In the genomic region with DNA sequence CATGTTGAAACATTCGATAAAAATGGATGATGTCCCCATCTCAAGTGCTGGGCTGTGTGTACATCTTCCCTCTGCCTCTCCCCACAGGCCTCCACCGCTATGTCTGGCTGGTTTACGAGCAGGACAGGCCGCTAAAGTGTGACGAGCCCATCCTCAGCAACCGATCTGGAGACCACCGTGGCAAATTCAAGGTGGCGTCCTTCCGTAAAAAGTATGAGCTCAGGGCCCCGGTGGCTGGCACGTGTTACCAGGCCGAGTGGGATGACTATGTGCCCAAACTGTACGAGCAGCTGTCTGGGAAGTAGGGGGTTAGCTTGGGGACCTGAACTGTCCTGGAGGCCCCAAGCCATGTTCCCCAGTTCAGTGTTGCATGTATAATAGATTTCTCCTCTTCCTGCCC, we compare ENCODE assay signal across 20 cellular contexts. TPM values are rescaled to one million over a fixed set of nuclear protein-coding genes. Genes with fewer than 3 reads are reported as not detected.
DNase-seq lines count a peak whose midpoint lies in the region; ATAC-seq and TF ChIP-seq lines count a peak whose summit lies in the region.
"Had no signal": no experiment of that assay in that cellular context is flagged by ENCODE, and none has a peak within 500 bp of the region (broad histone marks: within the 10 kb centered on the region; RNA-seq: fewer than 3 reads in every experiment).

No MANE protein-coding gene starts in this region.

- peak overlapping the region; percentile 55 for H3K27ac Mint-ChIP-seq in activated naive CD4-positive, alpha-beta T cell treated with anti-CD3 and anti-CD28 coated beads, Interleukin-2, amount 50 U/mL, for 24 hours
- H3K27ac Mint-ChIP-seq in T-helper 17 cell (peak overlapping the region; percentile 54), progenitor cell of endocrine pancreas (no peak overlapping the region)
- no peak overlapping the region for H3K27ac Mint-ChIP-seq in activated T-helper 2 cell treated with anti-CD3 and anti-CD28 coated beads, Interferon-gamma antibody, Interleukin-2, Interleukin-4, amounts not matched to agents 10 μg/mL and 5 μg/mL and 100 μg/mL, durations not matched to agents 14 hours and 24 hours and 36 hours
- H3K27ac Mint-ChIP-seq: B cell had no signal

- no peaks in the 10 kb centered on the region for H3K27me3 Mint-ChIP-seq in activated naive CD4-positive, alpha-beta T cell treated with anti-CD3 and anti-CD28 coated beads, Interleukin-2, amount 50 U/mL, for 24 hours
- H3K27me3 Mint-ChIP-seq in T-helper 17 cell (no peaks in the 10 kb centered on the region), progenitor cell of endocrine pancreas (no peaks in the 10 kb centered on the region)
- no peaks in the 10 kb centered on the region for H3K27me3 Mint-ChIP-seq in activated T-helper 2 cell treated with anti-CD3 and anti-CD28 coated beads, Interferon-gamma antibody, Interleukin-2, Interleukin-4, amounts not matched to agents 10 μg/mL and 5 μg/mL and 100 μg/mL, durations not matched to agents 14 hours and 24 hours and 36 hours (ENCODE audit: low read depth)
- H3K27me3 Mint-ChIP-seq: B cell had no signal

- ATAC-seq in T-helper 17 cell = no peak
- ATAC-seq in HG03432 (IDR thresholded peaks at IDR 0.05; ENCODE audit: unreplicated experiment) = no peak

- no peak for DNase-seq in activated naive CD4-positive, alpha-beta T cell treated with Interleukin-2 at 50 U/mL for 16 hours
- DNase-seq in T-helper 17 cell (no peak), islet precursor cell (peak; percentile 43), progenitor cell of endocrine pancreas (ENCODE audit: low spot score, unreplicated experiment) (no peak)
- DNase-seq in activated T-helper 2 cell treated with anti-CD3 and anti-CD28 coated beads, Interferon-gamma antibody, Interleukin-2, Interleukin-4, amounts not matched to agents 10 μg/mL and 5 μg/mL and 100 μg/mL, durations not matched to agents 14 hours and 24 hours and 36 hours (ENCODE audit: low spot score) = no peak
- no peak for DNase-seq in stimulated activated CD8-positive, alpha-beta memory T cell treated with anti-CD3 and anti-CD28 coated beads, Interleukin-4, amount 100 ng/mL, for 48 hours
- DNase-seq: DMS53, EL, GF-D8, Karpas-422, MV-4-11, NCI-H2081 treated with DMSO at 0.1 percent for 48 hours, NCI-H524 treated with DMSO at 0.1 percent for 48 hours, NCI-H82, OCI-M1 had no signal

- H3K4me1 Mint-ChIP-seq in activated naive CD4-positive, alpha-beta T cell treated with anti-CD3 and anti-CD28 coated beads, Interleukin-2, amount 50 U/mL, for 24 hours = peaks cover 8% of the 10 kb centered on the region
- H3K4me1 Mint-ChIP-seq in T-helper 17 cell (peaks cover 5% of the 10 kb centered on the region), progenitor cell of endocrine pancreas (ENCODE audit: low read depth) (no peaks in the 10 kb centered on the region)
- peaks cover 4% of the 10 kb centered on the region for H3K4me1 Mint-ChIP-seq in activated T-helper 2 cell treated with anti-CD3 and anti-CD28 coated beads, Interferon-gamma antibody, Interleukin-2, Interleukin-4, amounts not matched to agents 10 μg/mL and 5 μg/mL and 100 μg/mL, durations not matched to agents 14 hours and 24 hours and 36 hours (ENCODE audit: low read depth)

- no peaks in the 10 kb centered on the region for H3K9me3 Mint-ChIP-seq in activated naive CD4-positive, alpha-beta T cell treated with anti-CD3 and anti-CD28 coated beads, Interleukin-2, amount 50 U/mL, for 24 hours
- H3K9me3 Mint-ChIP-seq in progenitor cell of endocrine pancreas (ENCODE audit: low read depth) = no peaks in the 10 kb centered on the region
- H3K9me3 Mint-ChIP-seq in activated T-helper 2 cell treated with anti-CD3 and anti-CD28 coated beads, Interferon-gamma antibody, Interleukin-2, Interleukin-4, amounts not matched to agents 10 μg/mL and 5 μg/mL and 100 μg/mL, durations not matched to agents 14 hours and 24 hours and 36 hours = no peaks in the 10 kb centered on the region
- H3K9me3 Mint-ChIP-seq: CD14-positive monocyte had no signal

- H3K4me3 Mint-ChIP-seq in activated naive CD4-positive, alpha-beta T cell treated with anti-CD3 and anti-CD28 coated beads, Interleukin-2, amount 50 U/mL, for 24 hours = no peak overlapping the region
- H3K4me3 Mint-ChIP-seq in T-helper 17 cell (no peak overlapping the region), progenitor cell of endocrine pancreas (ENCODE audit: low read depth) (peak overlapping the region; percentile 19)
- no peak overlapping the region for H3K4me3 Mint-ChIP-seq in activated T-helper 2 cell treated with anti-CD3 and anti-CD28 coated beads, Interferon-gamma antibody, Interleukin-2, Interleukin-4, amounts not matched to agents 10 μg/mL and 5 μg/mL and 100 μg/mL, durations not matched to agents 14 hours and 24 hours and 36 hours (ENCODE audit: low read depth)
- H3K4me3 Mint-ChIP-seq: B cell had no signal

- peaks cover 16% of the 10 kb centered on the region for H3K36me3 Mint-ChIP-seq in activated naive CD4-positive, alpha-beta T cell treated with anti-CD3 and anti-CD28 coated beads, Interleukin-2, amount 50 U/mL, for 24 hours
- H3K36me3 Mint-ChIP-seq in T-helper 17 cell (ENCODE audit: low read depth) (peaks cover 2% of the 10 kb centered on the region), progenitor cell of endocrine pancreas (ENCODE audit: insufficient read depth) (peaks cover 41% of the 10 kb centered on the region)
- H3K36me3 Mint-ChIP-seq in activated T-helper 2 cell treated with anti-CD3 and anti-CD28 coated beads, Interferon-gamma antibody, Interleukin-2, Interleukin-4, amounts not matched to agents 10 μg/mL and 5 μg/mL and 100 μg/mL, durations not matched to agents 14 hours and 24 hours and 36 hours (ENCODE audit: low read depth) = peaks cover 73% of the 10 kb centered on the region

- no peak for TF ChIP-seq CTCF in progenitor cell of endocrine pancreas (IDR thresholded peaks at IDR 0.05; ENCODE audit: unreplicated experiment)

- intact Hi-C loops in activated T-helper 2 cell treated with anti-CD3 and anti-CD28 coated beads, Interferon-gamma antibody, Interleukin-2, Interleukin-4, amounts not matched to agents 10 μg/mL and 5 μg/mL and 100 μg/mL, durations not matched to agents 14 hours and 24 hours and 36 hours (cut with micrococcal nuclease) = no loop called here

- H3K9me3 ChIP-seq in T-helper 17 cell (ENCODE audit: control insufficient read depth, low read length, poor library complexity, severe bottlenecking) = no peaks in the 10 kb centered on the region
- H3K9me3 ChIP-seq: A549 had no signal

RNA-seq across cellular contexts. Expression of a gene that starts 8.6 kb away (rescaled TPM):
- total RNA-seq in T-helper 17 cell = 100 to 1,000 TPM; 108 to 113 TPM
- total RNA-seq in progenitor cell of endocrine pancreas = 216 and 224 TPM in 2 replicates
- total RNA-seq in activated T-helper 2 cell treated with anti-CD3 and anti-CD28 coated beads, Interferon-gamma antibody, Interleukin-2, Interleukin-4, amounts not matched to agents 10 μg/mL and 5 μg/mL and 100 μg/mL, durations not matched to agents 14 hours and 24 hours and 36 hours = 177 and 184 TPM in 2 replicates

RNA-seq across cellular contexts. Expression of a gene that starts 40.7 kb away (rescaled TPM):
- total RNA-seq in T-helper 17 cell (1 to 10 TPM; 1.3 to 3.9 TPM), progenitor cell of endocrine pancreas (31.5 and 33.8 TPM in 2 replicates)
- 9.6 and 11.1 TPM in 2 replicates for total RNA-seq in activated T-helper 2 cell treated with anti-CD3 and anti-CD28 coated beads, Interferon-gamma antibody, Interleukin-2, Interleukin-4, amounts not matched to agents 10 μg/mL and 5 μg/mL and 100 μg/mL, durations not matched to agents 14 hours and 24 hours and 36 hours

Comparison
In these comparisons a context has a peak if more than half of its experiments do, and no peak if none do; other contexts are left out.
1. H3K27ac Mint-ChIP-seq: peak in activated naive CD4-positive, alpha-beta T cell treated with anti-CD3 and anti-CD28 coated beads, Interleukin-2, amount 50 U/mL, for 24 hours (single experiment) and T-helper 17 cell (single experiment); none in progenitor cell of endocrine pancreas (single experiment) and activated T-helper 2 cell treated with anti-CD3 and anti-CD28 coated beads, Interferon-gamma antibody, Interleukin-2, Interleukin-4, amounts not matched to agents 10 μg/mL and 5 μg/mL and 100 μg/mL, durations not matched to agents 14 hours and 24 hours and 36 hours (single experiment).